ENCODE assay signal across 10 cellular contexts in the genomic region with DNA sequence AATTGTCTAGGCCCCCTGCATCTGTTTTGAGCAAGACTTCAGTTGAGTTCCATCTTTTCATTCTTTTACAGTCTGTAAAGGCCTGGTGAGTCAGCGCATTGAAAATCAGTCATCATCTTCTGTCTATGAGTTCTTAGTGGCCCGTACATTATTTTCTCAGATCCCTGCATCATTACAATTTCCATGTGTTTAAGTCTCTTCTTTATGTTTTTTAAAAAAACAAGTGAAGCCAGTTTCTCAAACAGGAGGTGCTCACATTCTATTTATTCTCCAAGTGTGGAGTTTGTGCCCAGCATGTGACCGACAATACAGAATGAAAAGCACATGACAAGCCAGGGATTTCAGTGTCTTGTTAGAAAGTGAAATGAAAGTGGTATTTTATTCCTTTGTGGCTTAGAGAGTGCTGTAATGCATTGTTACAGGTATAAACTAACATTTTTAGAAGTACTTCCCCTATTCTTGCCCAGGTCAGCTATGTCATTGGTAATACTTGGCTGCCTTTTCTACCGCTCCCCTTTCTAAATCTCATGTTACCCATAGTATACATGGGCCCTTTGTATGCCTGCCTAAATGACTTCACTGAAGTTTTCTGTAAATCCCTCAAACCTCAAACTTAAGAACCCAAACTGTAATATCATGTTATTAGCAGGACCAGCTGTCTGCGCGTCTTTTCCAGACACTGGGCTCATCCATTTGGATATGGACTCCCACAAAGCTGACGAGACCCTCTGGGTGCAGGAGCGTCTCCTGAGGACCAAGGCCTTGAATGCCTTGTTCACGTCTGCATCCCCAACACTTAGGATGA.
DNase-seq lines count a peak whose midpoint lies in the region; ATAC-seq, FAIRE-seq and TF ChIP-seq lines count a peak whose summit lies in the region.
"Had no signal": no experiment of that assay in that cellular context is flagged by ENCODE, and none has a peak within 500 bp of the region (broad histone marks: within the 10 kb centered on the region; RNA-seq: fewer than 3 reads in every experiment).

No MANE protein-coding gene starts in this region.

- SMC1A ChIA-PET in GM12878 (lab: Charles Lee; ENCODE audit: uncharacterized antibody, unreplicated experiment): interaction anchor here (1.2 to 2.2 kb wide), 2 partner anchors 26 to 116 kb away, joined by 3 to 4 read pairs; no protein-coding TSS in a partner anchor

- intact Hi-C loops in GM12878 (cut with micrococcal nuclease; ENCODE audit: unreplicated experiment): loop anchor here (2.0 kb wide), 1 partner anchor 66 kb away; no protein-coding TSS in a partner anchor

- peak; percentile 29 to 57 for ATAC-seq in activated T-cell treated with anti-CD3 and anti-CD28 coated beads, Interleukin-2, amount 50 U/mL, for 72 hours (replicated peaks in 1 of 2)
- peak; percentile 86 for ATAC-seq in HG03103 (IDR thresholded peaks at IDR 0.05; ENCODE audit: low read depth, unreplicated experiment)
- ATAC-seq in GM12878: peak; percentile 94
- ATAC-seq in thoracic aorta (ENCODE audit: insufficient number of reproducible peaks, low FRiP score, low read depth): no peak
- ATAC-seq: activated CD8-positive, alpha-beta memory T cell treated with anti-CD3 and anti-CD28 coated beads, Interleukin-2, amount 10 ng/mL, durations not matched to agents 7 days and 5 days had no signal

- H3K27ac ChIP-seq in GM12878 (ENCODE audit: control insufficient read depth, insufficient read depth): no peak overlapping the region
- peak overlapping the region; percentile 65 to 75 for H3K27ac ChIP-seq in thoracic aorta

- H3K9me3 ChIP-seq in GM12878 (replicated peaks; ENCODE audit: control insufficient read depth, insufficient read depth, low read length) (no peaks in the 10 kb centered on the region), thoracic aorta (no peaks in the 10 kb centered on the region)

- BruUV-seq in GM12878 (replicated peaks; lab: Mats Ljungman, UMichigan): no TSS peak

- peak in 1 of 2 experiments; percentile 41; a peak in 2 of 4 replicates for TF ChIP-seq EP300 in GM12878 (IDR thresholded peaks at IDR 0.05; ENCODE audit: borderline replicate concordance in 1 of 2, control insufficient read depth in 1 of 2, low read depth in 2 of 2, low read length in 2 of 2)

- no peak overlapping the region for H3K27ac Mint-ChIP-seq in activated T-cell treated with anti-CD3 and anti-CD28 coated beads, Interleukin-2, amount 50 U/mL, for 72 hours
- H3K27ac Mint-ChIP-seq: activated CD8-positive, alpha-beta memory T cell treated with anti-CD3 and anti-CD28 coated beads, Interleukin-2, amount 10 ng/mL, durations not matched to agents 7 days and 5 days had no signal

- no peak for DNase-seq in activated T-cell treated with anti-CD3 and anti-CD28 coated beads, Interleukin-2, amount 50 U/mL, for 72 hours
- DNase-seq in activated T-cell treated with anti-CD3 and anti-CD28 coated beads, Interleukin-2, amount 50 U/mL, for 1 hour: no peak
- DNase-seq in GM12878 (ENCODE audit: low read depth, low spot score) (peak; percentile 43), thoracic aorta (ENCODE audit: low spot score) (no peak), NCI-H1048 (lab: John Stamatoyannopoulos, UW) (no peak), HEK293T (ENCODE audit: extremely low spot score) (no peak)
- no peak for DNase-seq in stimulated activated CD4-positive, alpha-beta T cell treated with anti-CD3 and anti-CD28 coated beads, Interleukin-4, amount 100 ng/mL, for 24 hours
- DNase-seq: activated CD8-positive, alpha-beta memory T cell treated with anti-CD3 and anti-CD28 coated beads, Interleukin-2, amount 10 ng/mL, durations not matched to agents 7 days and 5 days had no signal

- no peaks in the 10 kb centered on the region for H3K27me3 Mint-ChIP-seq in activated T-cell treated with anti-CD3 and anti-CD28 coated beads, Interleukin-2, amount 50 U/mL, for 72 hours (ENCODE audit: low read depth)
- H3K27me3 Mint-ChIP-seq: activated CD8-positive, alpha-beta memory T cell treated with anti-CD3 and anti-CD28 coated beads, Interleukin-2, amount 10 ng/mL, durations not matched to agents 7 days and 5 days had no signal

- WGBS in GM12878 (ENCODE audit: insufficient coverage, insufficient replicate concordance, low lambda C conversion rate, missing lambda C conversion rate): 77% methylated on average over 9 of the region's 9 CpGs

- H2AFZ ChIP-seq in GM12878 (ENCODE audit: control insufficient read depth, low read depth, low read length): no peak overlapping the region

- H3K9me3 Mint-ChIP-seq in activated T-cell treated with anti-CD3 and anti-CD28 coated beads, Interleukin-2, amount 50 U/mL, for 72 hours: no peaks in the 10 kb centered on the region

- FAIRE-seq in GM12878 (lab: Jason Lieb, UNC): no peak
- FAIRE-seq: islet of Langerhans had no signal

- no peak overlapping the region for H3K4me3 Mint-ChIP-seq in activated T-cell treated with anti-CD3 and anti-CD28 coated beads, Interleukin-2, amount 50 U/mL, for 72 hours
- H3K4me3 Mint-ChIP-seq: activated CD8-positive, alpha-beta memory T cell treated with anti-CD3 and anti-CD28 coated beads, Interleukin-2, amount 10 ng/mL, durations not matched to agents 7 days and 5 days had no signal

- no peak for TF ChIP-seq POLR2A in GM12878 (IDR thresholded peaks at IDR 0.05; ENCODE audit: low read depth, low read length)

- H3K79me2 ChIP-seq in GM12878 (ENCODE audit: control insufficient read depth, insufficient read depth, low read length): no peaks in the 10 kb centered on the region

- H3K4me2 ChIP-seq in GM12878 (ENCODE audit: control insufficient read depth, insufficient read depth): peak overlapping the region; percentile 57

- RAD21 ChIA-PET in GM12878 (lab: Charles Lee; ENCODE audit: unreplicated experiment): interaction anchor here (0.6 to 1.5 kb wide), 3 partner anchors 17 to 178 kb away, joined by 3 read pairs; no protein-coding TSS in a partner anchor

- no peak overlapping the region for H3K9ac ChIP-seq in GM12878 (ENCODE audit: control insufficient read depth, insufficient read depth, low read length)

- TF ChIP-seq RAD21 in GM12878 (IDR thresholded peaks at IDR 0.05; ENCODE audit: insufficient read depth, low read depth, low read length): no peak

- no peaks in the 10 kb centered on the region for H3K4me1 Mint-ChIP-seq in activated T-cell treated with anti-CD3 and anti-CD28 coated beads, Interleukin-2, amount 50 U/mL, for 72 hours (ENCODE audit: low read depth)

- in situ Hi-C loops in GM12878 (cut with MboI): no loop called here

- no peaks in the 10 kb centered on the region for H3K27me3 ChIP-seq in GM12878 (replicated peaks in 1 of 2; ENCODE audit: control insufficient read depth in 2 of 2, insufficient read depth in 2 of 2, low read length in 1 of 2)
- H3K27me3 ChIP-seq in thoracic aorta (replicated peaks; ENCODE audit: insufficient read depth): no peaks in the 10 kb centered on the region

- no peaks in the 10 kb centered on the region for H3K36me3 ChIP-seq in GM12878 (ENCODE audit: control insufficient read depth in 2 of 2, insufficient read depth in 2 of 2, low read length in 1 of 2)
- H3K36me3 ChIP-seq in thoracic aorta: peaks cover 7% of the 10 kb centered on the region

- no peak for TF ChIP-seq CTCF in GM12878 (IDR thresholded peaks at IDR 0.05 in 2 of 3, conservative IDR thresholded peaks at IDR 0.05 in 1 of 3; ENCODE audit: control insufficient read depth in 2 of 3, extremely low read depth in 1 of 3, insufficient read depth in 1 of 3, low read depth in 3 of 3, low read length in 3 of 3)
- TF ChIP-seq CTCF in thoracic aorta (IDR thresholded peaks at IDR 0.05): no peak

- H3K4me1 ChIP-seq in GM12878 (ENCODE audit: control insufficient read depth, insufficient read depth, low read length) (peaks cover 24% of the 10 kb centered on the region), thoracic aorta (ENCODE audit: control insufficient read depth in 1 of 2, low read depth in 2 of 2) (peaks cover 19 to 43% of the 10 kb centered on the region in 2 donors)

- POLR2A ChIA-PET in GM12878 (lab: Charles Lee): no interaction called here
- POLR2A ChIA-PET in HEK293T (lab: Yijun Ruan, JAX): no interaction called here

- CTCF ChIA-PET in GM12878 (lab: Yijun Ruan, JAX): interaction anchor here (2.1 kb wide), 1 partner anchor 10 kb away, joined by 5 read pairs; no protein-coding TSS in a partner anchor
- CTCF ChIA-PET in HEK293T (lab: Yijun Ruan, JAX): no interaction called here

- H3K36me3 Mint-ChIP-seq in activated T-cell treated with anti-CD3 and anti-CD28 coated beads, Interleukin-2, amount 50 U/mL, for 72 hours (ENCODE audit: insufficient read depth in 2 of 2): no peaks in the 10 kb centered on the region
- H3K36me3 Mint-ChIP-seq: activated CD8-positive, alpha-beta memory T cell treated with anti-CD3 and anti-CD28 coated beads, Interleukin-2, amount 10 ng/mL, durations not matched to agents 7 days and 5 days had no signal

- no peaks in the 10 kb centered on the region for H4K20me1 ChIP-seq in GM12878 (ENCODE audit: control insufficient read depth, insufficient read depth)

- H3K4me3 ChIP-seq in GM12878 (no peak overlapping the region), thoracic aorta (no peak overlapping the region)

TF ChIP-seq in GM12878, 131 proteins besides CTCF, POLR2A, EP300 and RAD21 (continues in another document):
- TF ChIP-seq ZNF207 (IDR thresholded peaks at IDR 0.05; ENCODE audit: borderline replicate concordance) (no peak), ATF7 (IDR thresholded peaks at IDR 0.05; ENCODE audit: low read depth) (peak; percentile 88), IKZF1 (conservative IDR thresholded peaks at IDR 0.05) (0 out of 2 replicates have a peak, but pooled peaks have one; percentile 30), ZBED1 (IDR thresholded peaks at IDR 0.05; ENCODE audit: borderline replicate concordance) (no peak)

TF ChIP-seq in HEK293T, 16 proteins besides CTCF, POLR2A, EP300 and RAD21:
- TF ChIP-seq ZNF384 (IDR thresholded peaks at IDR 0.05): no peak
- TF ChIP-seq SP1 (IDR thresholded peaks at IDR 0.05): no peak
- no peak for TF ChIP-seq FOXK2 (IDR thresholded peaks at IDR 0.05)
- no peak for TF ChIP-seq PKNOX1 (IDR thresholded peaks at IDR 0.05)
- no peak for TF ChIP-seq TARDBP (IDR thresholded peaks at IDR 0.05)
- no peak for TF ChIP-seq BHLHE40 (IDR thresholded peaks at IDR 0.05; ENCODE audit: borderline replicate concordance)
- no peak for TF ChIP-seq FOXM1 (IDR thresholded peaks at IDR 0.05; ENCODE audit: borderline replicate concordance)
